ENCODE assay signal across 1 cellular context in the genomic region with DNA sequence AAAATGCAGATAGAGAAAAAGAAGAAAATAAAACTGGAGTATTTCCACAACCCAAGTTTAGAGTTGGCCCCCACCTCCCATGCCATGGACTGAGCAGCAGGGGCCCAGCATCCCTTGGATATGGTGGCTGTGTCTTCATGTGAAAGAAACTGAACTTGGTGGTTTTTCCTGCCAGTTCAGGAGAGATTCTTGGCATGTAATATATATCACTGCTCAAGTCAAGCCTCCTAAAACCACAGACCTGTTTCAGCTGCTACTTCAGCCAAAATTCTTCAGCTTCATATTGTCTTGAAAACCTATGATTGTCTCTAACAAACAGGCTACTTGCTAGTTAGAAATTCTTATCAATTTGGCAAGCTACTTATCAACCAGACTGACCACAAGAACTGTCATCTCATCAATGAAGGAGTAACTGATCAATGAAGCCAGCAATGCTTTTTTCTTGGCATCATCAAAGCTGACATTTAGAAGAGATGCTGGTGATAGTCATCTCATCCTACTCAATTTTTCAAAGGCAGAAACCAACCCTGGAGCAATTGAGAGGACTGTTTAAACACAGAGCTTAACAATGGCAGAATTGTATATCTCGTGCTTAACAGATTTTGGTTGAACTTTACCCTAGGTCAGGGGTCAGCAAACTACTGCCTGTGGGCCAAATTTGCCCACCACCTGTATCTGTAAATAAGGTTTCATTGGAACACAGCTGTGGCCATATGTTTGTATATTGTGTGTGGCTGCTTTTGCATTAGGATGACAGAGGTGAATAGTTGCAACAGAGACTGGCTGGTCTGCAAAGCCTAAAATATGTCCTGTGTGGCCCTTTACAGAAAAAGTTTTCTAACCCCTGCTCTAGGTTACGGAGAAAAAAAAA.
A peak's percentile ranks its signal among the peaks of the same experiment; 100 is the strongest.
TF ChIP-seq lines count a peak whose summit lies in the region.

No MANE protein-coding gene starts in this region.

TF ChIP-seq in HepG2, 621 proteins besides CTCF, POLR2A, EP300 and RAD21 (continued from another document and continues in another):
- TF ChIP-seq MXD4 (CRISPR knock-in tag; IDR thresholded peaks at IDR 0.05): peak; percentile 61; the same call in 1 of the 2 replicates
- no peak for TF ChIP-seq ZNF337 (CRISPR knock-in tag; IDR thresholded peaks at IDR 0.05; ENCODE audit: borderline replicate concordance, low read depth)
- no peak for TF ChIP-seq SMARCE1 (IDR thresholded peaks at IDR 0.05; ENCODE audit: borderline replicate concordance)
- no peak; the same call in 1 of the 2 replicates for TF ChIP-seq KDM5A (IDR thresholded peaks at IDR 0.05; ENCODE audit: borderline replicate concordance, low read length)
- TF ChIP-seq REL (CRISPR knock-in tag; conservative IDR thresholded peaks at IDR 0.05): no peak
- TF ChIP-seq ZNF430 (CRISPR knock-in tag; IDR thresholded peaks at IDR 0.05): peak; percentile 69; the same call in 1 of the 2 replicates
- TF ChIP-seq ZFP41 (CRISPR knock-in tag; IDR thresholded peaks at IDR 0.05; ENCODE audit: borderline replicate concordance): no peak
- TF ChIP-seq ZNF598 (CRISPR knock-in tag; IDR thresholded peaks at IDR 0.05; ENCODE audit: borderline replicate concordance): no peak
- TF ChIP-seq ZNF547 (CRISPR knock-in tag; IDR thresholded peaks at IDR 0.05): 0 out of 2 replicates have a peak, but pooled peaks have one; percentile 27
- TF ChIP-seq JARID2 (CRISPR knock-in tag; IDR thresholded peaks at IDR 0.05; ENCODE audit: insufficient replicate concordance): no peak
- TF ChIP-seq FOXM1 (CRISPR knock-in tag; IDR thresholded peaks at IDR 0.05): no peak
- TF ChIP-seq TAF15 (IDR thresholded peaks at IDR 0.05; ENCODE audit: low read depth, low read length, poor library complexity, severe bottlenecking): no peak
- peak; percentile 81 for TF ChIP-seq JUN (CRISPR knock-in tag; IDR thresholded peaks at IDR 0.05)
- TF ChIP-seq RFX3 (CRISPR knock-in tag; IDR thresholded peaks at IDR 0.05): no peak
- TF ChIP-seq ZNF329 (CRISPR knock-in tag; IDR thresholded peaks at IDR 0.05; ENCODE audit: low read depth): no peak
- TF ChIP-seq ZNF225 (CRISPR knock-in tag; IDR thresholded peaks at IDR 0.05): no peak
- peak; percentile 65; the same call in 1 of the 2 replicates for TF ChIP-seq ZNF7 (CRISPR knock-in tag; IDR thresholded peaks at IDR 0.05)
- TF ChIP-seq ASH2L (IDR thresholded peaks at IDR 0.05; ENCODE audit: insufficient read length, low read depth, low read length): peak; percentile 98
- TF ChIP-seq SETDB1 (CRISPR knock-in tag; IDR thresholded peaks at IDR 0.05; ENCODE audit: borderline replicate concordance): no peak
- TF ChIP-seq ZNF766 (CRISPR knock-in tag; IDR thresholded peaks at IDR 0.05; ENCODE audit: borderline replicate concordance): peak; percentile 93
- no peak for TF ChIP-seq ZNF468 (CRISPR knock-in tag; IDR thresholded peaks at IDR 0.05)
- peak; percentile 95 for TF ChIP-seq REPIN1 (CRISPR knock-in tag; IDR thresholded peaks at IDR 0.05; ENCODE audit: borderline replicate concordance, low read depth)
- peak; percentile 68 for TF ChIP-seq TEAD3 (CRISPR knock-in tag; optimal IDR thresholded peaks at IDR 0.05; ENCODE audit: borderline replicate concordance)
- TF ChIP-seq, protein P1, sequence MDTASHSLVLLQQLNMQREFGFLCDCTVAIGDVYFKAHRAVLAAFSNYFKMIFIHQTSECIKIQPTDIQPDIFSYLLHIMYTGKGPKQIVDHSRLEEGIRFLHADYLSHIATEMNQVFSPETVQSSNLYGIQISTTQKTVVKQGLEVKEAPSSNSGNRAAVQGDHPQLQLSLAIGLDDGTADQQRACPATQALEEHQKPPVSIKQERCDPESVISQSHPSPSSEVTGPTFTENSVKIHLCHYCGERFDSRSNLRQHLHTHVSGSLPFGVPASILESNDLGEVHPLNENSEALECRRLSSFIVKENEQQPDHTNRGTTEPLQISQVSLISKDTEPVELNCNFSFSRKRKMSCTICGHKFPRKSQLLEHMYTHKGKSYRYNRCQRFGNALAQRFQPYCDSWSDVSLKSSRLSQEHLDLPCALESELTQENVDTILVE (CRISPR knock-in tag; IDR thresholded peaks at IDR 0.05): peak; percentile 31; the same call in 1 of the 2 replicates
- TF ChIP-seq PREB (CRISPR knock-in tag; IDR thresholded peaks at IDR 0.05): no peak
- TF ChIP-seq, protein P2, sequence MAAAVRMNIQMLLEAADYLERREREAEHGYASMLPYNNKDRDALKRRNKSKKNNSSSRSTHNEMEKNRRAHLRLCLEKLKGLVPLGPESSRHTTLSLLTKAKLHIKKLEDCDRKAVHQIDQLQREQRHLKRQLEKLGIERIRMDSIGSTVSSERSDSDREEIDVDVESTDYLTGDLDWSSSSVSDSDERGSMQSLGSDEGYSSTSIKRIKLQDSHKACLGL (CRISPR knock-in tag; IDR thresholded peaks at IDR 0.05): no peak
- TF ChIP-seq SP1 (IDR thresholded peaks at IDR 0.05): no peak
- no peak for TF ChIP-seq SP1 (CRISPR knock-in tag; IDR thresholded peaks at IDR 0.05)
- TF ChIP-seq ZNF382 (CRISPR knock-in tag; IDR thresholded peaks at IDR 0.05; ENCODE audit: borderline replicate concordance): no peak
- no peak for TF ChIP-seq CERS6 (CRISPR knock-in tag; IDR thresholded peaks at IDR 0.05)
- no peak for TF ChIP-seq CENPX (CRISPR knock-in tag; IDR thresholded peaks at IDR 0.05)
- no peak; the same call in 1 of the 2 replicates for TF ChIP-seq JDP2 (CRISPR knock-in tag; IDR thresholded peaks at IDR 0.05; ENCODE audit: borderline replicate concordance)
- peak; percentile 93 for TF ChIP-seq ZNF761 (CRISPR knock-in tag; conservative IDR thresholded peaks at IDR 0.05)
- no peak for TF ChIP-seq ZNF484 (CRISPR knock-in tag; IDR thresholded peaks at IDR 0.05; ENCODE audit: borderline replicate concordance, low read depth)
- no peak; the same call in 1 of the 2 replicates for TF ChIP-seq ZXDC (CRISPR knock-in tag; IDR thresholded peaks at IDR 0.05)
- TF ChIP-seq ZNF614 (CRISPR knock-in tag; IDR thresholded peaks at IDR 0.05; ENCODE audit: borderline replicate concordance): peak; percentile 82
- TF ChIP-seq TP53 (CRISPR knock-in tag; conservative IDR thresholded peaks at IDR 0.05): peak; percentile 84; the same call in 1 of the 2 replicates
- 0 out of 2 replicates have a peak, but pooled peaks have one; percentile 17 for TF ChIP-seq ZNF512B (CRISPR knock-in tag; IDR thresholded peaks at IDR 0.05; ENCODE audit: borderline replicate concordance)
- 0 out of 2 replicates have a peak, but pooled peaks have one; percentile 20 for TF ChIP-seq BRCA1 (CRISPR knock-in tag; IDR thresholded peaks at IDR 0.05)
- TF ChIP-seq MTF1 (CRISPR knock-in tag; IDR thresholded peaks at IDR 0.05): no peak
- peak; percentile 90; the same call in 1 of the 2 replicates for TF ChIP-seq ZNF878 (CRISPR knock-in tag; IDR thresholded peaks at IDR 0.05)
- TF ChIP-seq ZMYM2 (CRISPR knock-in tag; IDR thresholded peaks at IDR 0.05): 0 out of 2 replicates have a peak, but pooled peaks have one; percentile 47
- TF ChIP-seq RARG (CRISPR knock-in tag; IDR thresholded peaks at IDR 0.05; ENCODE audit: low read depth): peak; percentile 95; the same call in 1 of the 2 replicates
- no peak for TF ChIP-seq ZNF713 (CRISPR knock-in tag; IDR thresholded peaks at IDR 0.05)
- no peak for TF ChIP-seq ZNF44 (CRISPR knock-in tag; IDR thresholded peaks at IDR 0.05)
- TF ChIP-seq XRCC5 (optimal IDR thresholded peaks at IDR 0.05; ENCODE audit: low read length): peak; percentile 21
- peak; percentile 70; the same call in 1 of the 2 replicates for TF ChIP-seq KMT2A (CRISPR knock-in tag; IDR thresholded peaks at IDR 0.05)
- TF ChIP-seq IKZF5 (CRISPR knock-in tag; IDR thresholded peaks at IDR 0.05): peak; percentile 87; the same call in 1 of the 2 replicates
- TF ChIP-seq EHMT2 (IDR thresholded peaks at IDR 0.05; ENCODE audit: borderline replicate concordance, low read depth, low read length): peak; percentile 38; the same call in 1 of the 2 replicates
- no peak for TF ChIP-seq ZNF350 (CRISPR knock-in tag; IDR thresholded peaks at IDR 0.05; ENCODE audit: borderline replicate concordance, low read depth)
- peak; percentile 97 for TF ChIP-seq HOXD1 (CRISPR knock-in tag; IDR thresholded peaks at IDR 0.05)
- TF ChIP-seq ZNF121 (CRISPR knock-in tag; IDR thresholded peaks at IDR 0.05): no peak; the same call in 1 of the 2 replicates
- no peak for TF ChIP-seq MBNL3 (CRISPR knock-in tag; conservative IDR thresholded peaks at IDR 0.05)
- no peak for TF ChIP-seq RBAK (CRISPR knock-in tag; IDR thresholded peaks at IDR 0.05)
- TF ChIP-seq ZEB1 (IDR thresholded peaks at IDR 0.05; ENCODE audit: insufficient replicate concordance, low read depth): peak; percentile 92
